ENCODE assay signal across 11 cellular contexts in genomic region chr1:204216236-204216635, GRCh38. TPM values are rescaled to one million over a fixed set of nuclear protein-coding genes. Genes with fewer than 3 reads are reported as not detected.
"Had no signal": no experiment of that assay in that cellular context is flagged by ENCODE, and none has a peak within 500 bp of the region (broad histone marks: within the 10 kb centered on the region; RNA-seq: fewer than 3 reads in every experiment).

No MANE protein-coding gene starts in this region.

- H3K4me1 ChIP-seq: HAP-1 had no signal

- H3K4me3 Mint-ChIP-seq: GM23338, H9, HFFc6 had no signal

- DNase-seq: GM23248, GOT3, H7, H9, HCEC 1CT, HFFc6 had no signal

- H2AFZ ChIP-seq: GM23248, GM23338 had no signal

- H3K27ac ChIP-seq: GM23248 had no signal

- H3K36me3 ChIP-seq: HAP-1 had no signal

- H3K4me3 ChIP-seq: GM23248, GM23338, HAP-1 had no signal

- H3K9me3 Mint-ChIP-seq: GM23338, H9, HFFc6 had no signal

- H3K27ac Mint-ChIP-seq: GM23338, H9, HFFc6 had no signal

- H3K9me3 ChIP-seq: HAP-1 had no signal

- ATAC-seq: GM23338, HCT116 had no signal

- H3K9ac ChIP-seq: GM23248 had no signal

- H3K4me2 ChIP-seq: GM23338 had no signal

RNA-seq across cellular contexts. Expression of gene GOLT1A, which starts 2.4 kb away (rescaled TPM):
- total RNA-seq: GM23248, H4, HFFc6 had no signal
- polyA plus RNA-seq: GM23248 had no signal

RNA-seq across cellular contexts. Expression of gene KISS1, which starts 19.9 kb away (rescaled TPM):
- total RNA-seq: GM23248, GM23338, H1, H4, H7 had no signal
- polyA plus RNA-seq: GM23248, GM23338 had no signal

RNA-seq across cellular contexts. Expression of gene REN, which starts 50.1 kb away (rescaled TPM):
- total RNA-seq: GM23248, GM23338, H1, H4, H7, H9 had no signal
- polyA plus RNA-seq: GM23248, GM23338 had no signal
